Comparison of ENCODE assay signal across 19 cellular contexts in genomic region chr2:232870002-232870765, GRCh38. TPM values are rescaled to one million over a fixed set of nuclear protein-coding genes. Genes with fewer than 3 reads are reported as not detected.
A peak's percentile ranks its signal among the peaks of the same experiment; 100 is the strongest.
DNase-seq lines count a peak whose midpoint lies in the region; ATAC-seq, FAIRE-seq and TF ChIP-seq lines count a peak whose summit lies in the region.
"Had no signal": no experiment of that assay in that cellular context is flagged by ENCODE, and none has a peak within 500 bp of the region (broad histone marks: within the 10 kb centered on the region; RNA-seq: fewer than 3 reads in every experiment).

Gene SNORC, plus strand, starts transcription at chr2:232870264. Its CDS starts 78 bp downstream, at chr2:232870342.

- H3K79me2 ChIP-seq in HCT116 (ENCODE audit: insufficient read depth, low read length): no peaks in the 10 kb centered on the region
- peaks cover 48% of the 10 kb centered on the region for H3K79me2 ChIP-seq in HepG2 (ENCODE audit: insufficient read depth, low read length)

- H3K27me3 Mint-ChIP-seq in activated T-helper 17 cell treated with anti-CD3 and anti-CD28 coated beads, Interleukin-2, amount 50 U/mL, for 72 hours: peaks cover 3% of the 10 kb centered on the region

- 61% methylated on average over 6 of the region's 21 CpGs for WGBS in HepG2 (ENCODE audit: low lambda C conversion rate)
- 82 to 90% (median 89%) methylated on average over 19 to 21 of the region's 21 CpGs for WGBS in stomach, 5 donors
- WGBS in esophagus muscularis mucosa: 87% methylated on average over 13 of the region's 21 CpGs

- POLR2A ChIA-PET in HCT116 (lab: Charles Lee) (no interaction called here), HepG2 (lab: Yijun Ruan, JAX) (interaction anchor here (1.3 to 8.6 kb wide), 2 partner anchors 13 to 143 kb away, joined by 3 to 297 read pairs; partner anchors contain the start of gene NGEF)

- in situ Hi-C loops in HepG2 (cut with HindIII; ENCODE audit: extremely low pct_ligation_motif_present, low pct_unique_long_range_greater_than_20kb): no loop called here

- no peak for ATAC-seq in HCT116
- ATAC-seq in activated T-helper 17 cell treated with anti-CD3 and anti-CD28 coated beads, Interleukin-2, amount 50 U/mL, for 72 hours (replicated peaks): no peak
- ATAC-seq in HepG2: peak; percentile 8
- ATAC-seq: gastroesophageal sphincter, GM12878 had no signal

- intact Hi-C loops in HCT116 (cut with micrococcal nuclease): no loop called here
- intact Hi-C loops in HepG2 (cut with micrococcal nuclease; ENCODE audit: unreplicated experiment): no loop called here
- intact Hi-C loops in stomach (cut with DNase I; ENCODE audit: low total_unique reads): no loop called here
- intact Hi-C loops in esophagus muscularis mucosa (cut with DNase I): no loop called here

- DNase-seq in HCT116 (ENCODE audit: low read depth, low spot score) (no peak), HepG2 (ENCODE audit: low spot score) (peak; percentile 48), stomach (peak; percentile 17), activated gamma-delta T cell (lab: John Stamatoyannopoulos, UW) (no peak), NK-92 (lab: John Stamatoyannopoulos, UW; ENCODE audit: unreplicated experiment) (no peak), esophagus muscularis mucosa (ENCODE audit: extremely low spot score) (no peak), OCI-M1 (lab: John Stamatoyannopoulos, UW) (no peak)
- DNase-seq: activated naive CD4-positive, alpha-beta T cell treated with Interleukin-2 at 50 U/mL for 16 hours; erythroblast; Karpas-422; left ventricle myocardium inferior; NCI-H1092 treated with DMSO at 0.1 percent for 48 hours; NCI-H524; stimulated activated CD4-positive, alpha-beta T cell treated with anti-CD3 and anti-CD28 coated beads, Interleukin-2, amount 100 ng/mL, for 24 hours; T-helper 9 cell had no signal

- no peaks in the 10 kb centered on the region for H3K9me2 ChIP-seq in HCT116 (ENCODE audit: insufficient read depth)

- H3K4me3 Mint-ChIP-seq in activated T-helper 17 cell treated with anti-CD3 and anti-CD28 coated beads, Interleukin-2, amount 50 U/mL, for 72 hours: no peak within 1 kb of the TSS

- no peaks in the 10 kb centered on the region for H3K9me3 ChIP-seq in HCT116 (ENCODE audit: control insufficient read depth in 1 of 2, insufficient read depth in 1 of 2, low read depth in 1 of 2, low read length in 2 of 2)
- no peaks in the 10 kb centered on the region for H3K9me3 ChIP-seq in HepG2 (ENCODE audit: low read length)
- H3K9me3 ChIP-seq in stomach: no peaks in the 10 kb centered on the region
- H3K9me3 ChIP-seq in esophagus muscularis mucosa: no peaks in the 10 kb centered on the region
- H3K9me3 ChIP-seq: gastroesophageal sphincter, left ventricle myocardium inferior had no signal

- TF ChIP-seq CTCF in HCT116 (IDR thresholded peaks at IDR 0.05 in 2 of 3, conservative IDR thresholded peaks at IDR 0.05 in 1 of 3; ENCODE audit: borderline replicate concordance in 1 of 3, insufficient read depth in 1 of 3, low read depth in 2 of 3, low read length in 2 of 3) (no peak), HepG2 (CRISPR knock-in tag; IDR thresholded peaks at IDR 0.05) (no peak), stomach (IDR thresholded peaks at IDR 0.05) (no peak), esophagus muscularis mucosa (IDR thresholded peaks at IDR 0.05) (no peak)

- BruUV-seq in HCT116 (replicated peaks; lab: Mats Ljungman, UMichigan) (no TSS peak), HepG2 (replicated peaks; lab: Mats Ljungman, UMichigan) (TSS peak; percentile 71)

- H3K27me3 ChIP-seq in HCT116 (ENCODE audit: insufficient read depth, low read length): no peaks in the 10 kb centered on the region
- H3K27me3 ChIP-seq in HepG2 (ENCODE audit: control insufficient read depth in 1 of 2, insufficient read depth in 2 of 2, low read length in 2 of 2): no peaks in the 10 kb centered on the region
- peaks cover 0 to 8% (median 0%) of the 10 kb centered on the region in 3 donors for H3K27me3 ChIP-seq in stomach
- H3K27me3 ChIP-seq in esophagus muscularis mucosa: peaks cover 0 to 7% (median 2%) of the 10 kb centered on the region in 4 donors

- H3K27ac Mint-ChIP-seq in activated T-helper 17 cell treated with anti-CD3 and anti-CD28 coated beads, Interleukin-2, amount 50 U/mL, for 72 hours: peak within 1 kb of the TSS; percentile 23

- H3K4me3 ChIP-seq in HCT116 (replicated peaks in 1 of 2; ENCODE audit: low read depth in 1 of 2, low read length in 2 of 2) (no peak within 1 kb of the TSS), HepG2 (replicated peaks in 1 of 3; ENCODE audit: insufficient read depth in 1 of 3, low read depth in 2 of 3, low read length in 3 of 3) (peak within 1 kb of the TSS; percentile 51 to 72 (median 57)), stomach (no peak within 1 kb of the TSS), esophagus muscularis mucosa (no peak within 1 kb of the TSS)
- H3K4me3 ChIP-seq: gastroesophageal sphincter, GM12878, left ventricle myocardium inferior had no signal

- H3K4me1 ChIP-seq in HCT116 (ENCODE audit: control insufficient read depth in 1 of 2, insufficient read depth in 2 of 2, low read length in 2 of 2) (no peaks in the 10 kb centered on the region), HepG2 (ENCODE audit: insufficient read depth, low read length) (peaks cover 71% of the 10 kb centered on the region), stomach (peaks cover 0 to 17% (median 4%) of the 10 kb centered on the region in 4 donors), esophagus muscularis mucosa (no peaks in the 10 kb centered on the region)
- H3K4me1 ChIP-seq: left ventricle myocardium inferior had no signal

- H3K36me3 ChIP-seq in HCT116 (ENCODE audit: control insufficient read depth in 1 of 2, insufficient read depth in 2 of 2, low read length in 2 of 2) (0 out of 4 replicates have a peak, but pooled peaks cover 0 to 5% of the 10 kb centered on the region in 2 experiments), HepG2 (replicated peaks in 1 of 2; ENCODE audit: control insufficient read depth in 1 of 2, insufficient read depth in 2 of 2, low read length in 2 of 2) (peaks cover 0 to 5% of the 10 kb centered on the region in 2 experiments; a peak in 2 of 5 replicates), stomach (no peaks in the 10 kb centered on the region), esophagus muscularis mucosa (peaks cover 0 to 2% (median 0%) of the 10 kb centered on the region in 4 donors)
- H3K36me3 ChIP-seq: gastroesophageal sphincter, left ventricle myocardium inferior had no signal

- no peak for TF ChIP-seq RAD21 in HCT116 (IDR thresholded peaks at IDR 0.05; ENCODE audit: low read depth)
- no peak for TF ChIP-seq RAD21 in HepG2 (CRISPR knock-in tag; IDR thresholded peaks at IDR 0.05)

- H3K4me1 Mint-ChIP-seq in activated T-helper 17 cell treated with anti-CD3 and anti-CD28 coated beads, Interleukin-2, amount 50 U/mL, for 72 hours: peaks cover under 1% of the 10 kb centered on the region

- H2AFZ ChIP-seq in HCT116 (ENCODE audit: low read depth, low read length, poor library complexity, severe bottlenecking) (no peak within 1 kb of the TSS), HepG2 (ENCODE audit: low read length) (peak within 1 kb of the TSS; percentile 21)

- TF ChIP-seq POLR2A in HCT116 (IDR thresholded peaks at IDR 0.05; ENCODE audit: borderline replicate concordance, extremely low read depth, insufficient read depth, insufficient read length): no peak
- TF ChIP-seq POLR2A in HepG2 (IDR thresholded peaks at IDR 0.05; ENCODE audit: insufficient read depth in 1 of 2, low read depth in 2 of 2, low read length in 2 of 2): no peak; a peak in 1 of 4 replicates
- no peak for TF ChIP-seq POLR2A in stomach (IDR thresholded peaks at IDR 0.05)
- no peak for TF ChIP-seq POLR2A in esophagus muscularis mucosa (IDR thresholded peaks at IDR 0.05; ENCODE audit: low read depth)

- H3K9me3 Mint-ChIP-seq in activated T-helper 17 cell treated with anti-CD3 and anti-CD28 coated beads, Interleukin-2, amount 50 U/mL, for 72 hours: no peaks in the 10 kb centered on the region

- H3K4me2 ChIP-seq in HCT116 (ENCODE audit: low read length) (no peak within 1 kb of the TSS), HepG2 (ENCODE audit: low read depth, low read length) (peak within 1 kb of the TSS; percentile 79)

- no peaks in the 10 kb centered on the region for H3K36me3 Mint-ChIP-seq in activated T-helper 17 cell treated with anti-CD3 and anti-CD28 coated beads, Interleukin-2, amount 50 U/mL, for 72 hours (ENCODE audit: low read depth)

- H4K20me1 ChIP-seq in HCT116 (ENCODE audit: insufficient read depth) (no peaks in the 10 kb centered on the region; the same call in 1 of the 2 replicates), HepG2 (ENCODE audit: insufficient read depth, low read length) (no peaks in the 10 kb centered on the region)

- CTCF ChIA-PET in HCT116 (lab: Charles Lee) (interaction anchor here (1.2 kb wide), 1 partner anchor 17 kb away, joined by 3 read pairs; no protein-coding TSS in a partner anchor), HepG2 (lab: Yijun Ruan, JAX; ENCODE audit: low intra/inter-chr PET ratio, low total read pairs) (interaction anchor here (2.8 kb wide), 1 partner anchor 17 kb away, joined by 9 read pairs; no protein-coding TSS in a partner anchor)

- RAD21 ChIA-PET in HCT116 (lab: Charles Lee; ENCODE audit: low non-redundant PET in 1 of 2, low total read pairs in 2 of 2, uncharacterized antibody in 2 of 2, unreplicated experiment in 2 of 2): no interaction called here

- H3K9ac ChIP-seq in HCT116 (ENCODE audit: low read length): no peak within 1 kb of the TSS
- H3K9ac ChIP-seq in HepG2 (ENCODE audit: insufficient read depth, low read depth, low read length): peak within 1 kb of the TSS; percentile 92

- TF ChIP-seq EP300 in HepG2 (IDR thresholded peaks at IDR 0.05; ENCODE audit: low read depth in 2 of 2, low read length in 2 of 2) (no peak; a peak in 1 of 4 replicates), HepG2 (CRISPR knock-in tag; IDR thresholded peaks at IDR 0.05; ENCODE audit: borderline replicate concordance) (no peak), stomach (IDR thresholded peaks at IDR 0.05) (no peak), esophagus muscularis mucosa (IDR thresholded peaks at IDR 0.05) (no peak)

- no peak within 1 kb of the TSS for H3K27ac ChIP-seq in HCT116 (ENCODE audit: low read depth, low read length)
- peak within 1 kb of the TSS; percentile 94 for H3K27ac ChIP-seq in HepG2 (ENCODE audit: extremely low read length, insufficient read depth, low read length)
- H3K27ac ChIP-seq in stomach: no peak within 1 kb of the TSS
- no peak within 1 kb of the TSS for H3K27ac ChIP-seq in esophagus muscularis mucosa (replicated peaks in 1 of 4)
- H3K27ac ChIP-seq: gastroesophageal sphincter, left ventricle myocardium inferior had no signal

- no peak for FAIRE-seq in HepG2 (lab: Jason Lieb, UNC)
- FAIRE-seq: G401.6, GM12878 had no signal

RNA-seq across cellular contexts. Expression of gene SNORC, which starts in this region (rescaled TPM):
- total RNA-seq in HCT116 (2021; ENCODE audit: unreplicated experiment) (14.0 TPM), HepG2 (2016; rRNA removed; fragmentation: Illumina TruSeq; extraction: Trizol) (48.5 and 86.1 TPM in 2 replicates), stomach (10 to 100 TPM in 2 of 5 donors, 1 to 10 TPM in 1, under 1 TPM in 1, not detected in 1; 0.55 to 23.8 (median 7.1) TPM), esophagus muscularis mucosa (1 to 10 TPM in 2 of 4 donors, under 1 TPM in 2; 0.45 to 2.5 (median 1.4) TPM)
- 8.4 and 8.9 TPM in 2 replicates for polyA plus RNA-seq in HCT116 (2012)
- 1 to 10 TPM; 2.0 to 3.1 TPM for total RNA-seq in activated T-helper 17 cell treated with anti-CD3 and anti-CD28 coated beads, Interleukin-2, amount 50 U/mL, for 72 hours
- total RNA-seq in HepG2 (2016; cell fraction: cytosol; rRNA removed; fragmentation: Illumina TruSeq; extraction: Trizol; ENCODE audit: low read depth): 64.6 and 82.7 TPM in 2 replicates
- 52.1 and 76.7 TPM in 2 replicates for total RNA-seq in HepG2 (2016; cell fraction: insoluble cytoplasmic fraction; rRNA removed; fragmentation: Illumina TruSeq; extraction: Trizol)
- total RNA-seq in HepG2 (2016; cell fraction: membrane; rRNA removed; fragmentation: Illumina TruSeq; extraction: Trizol): 71.1 and 75.3 TPM in 2 replicates
- total RNA-seq in HepG2 (2016; cell fraction: nucleus; rRNA removed; fragmentation: Illumina TruSeq; extraction: Trizol): 47.7 and 55.5 TPM in 2 replicates
- polyA plus RNA-seq in HepG2 (2011; rRNA removed) (59.1 and 62.9 TPM in 2 replicates), stomach (1 to 10 TPM; 2.1 to 7.5 (median 6.3) TPM)
- 45.6 and 94.4 TPM in 2 replicates for polyA plus RNA-seq in HepG2 (2011; cell fraction: cytosol; rRNA removed)
- polyA plus RNA-seq in HepG2 (2011; cell fraction: nucleus; rRNA removed): 87.4 and 124 TPM in 2 replicates
- polyA plus RNA-seq in HepG2 (2012): 42.0 and 51.4 TPM in 2 replicates
- polyA plus RNA-seq in HepG2 (2016; cell fraction: cytosol; fragmentation: Illumina TruSeq; extraction: Trizol; ENCODE audit: low read depth): 125 and 134 TPM in 2 replicates
- polyA plus RNA-seq in HepG2 (2016; cell fraction: insoluble cytoplasmic fraction; fragmentation: Illumina TruSeq; extraction: Trizol; ENCODE audit: low read depth): 60.9 and 75.2 TPM in 2 replicates
- polyA plus RNA-seq in HepG2 (2016; cell fraction: membrane; fragmentation: Illumina TruSeq; extraction: Trizol; ENCODE audit: low read depth): 102 and 104 TPM in 2 replicates
- polyA plus RNA-seq in HepG2 (2016; cell fraction: nucleus; fragmentation: Illumina TruSeq; extraction: Trizol; ENCODE audit: insufficient read depth, low read depth): 136 and 150 TPM in 2 replicates
- 5.3 and 89.5 TPM in 2 replicates for polyA minus RNA-seq in HepG2 (2011; rRNA and poly(A)+ RNA removed; ENCODE audit: low replicate concordance)
- 57.5 and 73.7 TPM in 2 replicates for polyA minus RNA-seq in HepG2 (2011; cell fraction: cytosol; rRNA and poly(A)+ RNA removed)
- 27.3 and 30.6 TPM in 2 replicates for polyA minus RNA-seq in HepG2 (2011; cell fraction: nucleus; rRNA and poly(A)+ RNA removed)

Comparison
In these comparisons a context has a peak if more than half of its experiments do, and no peak if none do; other contexts are left out.
1. DNase-seq: peak in HepG2 (single experiment) and stomach (single experiment); none in HCT116 (single experiment), activated gamma-delta T cell (single experiment), NK-92 (single experiment), esophagus muscularis mucosa (single experiment) and OCI-M1 (single experiment).
2. H3K4me3 ChIP-seq: peak in HepG2 (3 of 3); none in HCT116 (0 of 2), stomach (0 of 4) and esophagus muscularis mucosa (0 of 4).
3. Of the 20 proteins assayed by ChIP-seq in both HepG2 and HCT116: peak only in HepG2: ELF1, MAX, POLR2AphosphoS5, ZBTB33 and ZFX; only in HCT116: none; in both: none; in neither: 15.